ENCODE assay signal across 1 cellular context in the genomic region with DNA sequence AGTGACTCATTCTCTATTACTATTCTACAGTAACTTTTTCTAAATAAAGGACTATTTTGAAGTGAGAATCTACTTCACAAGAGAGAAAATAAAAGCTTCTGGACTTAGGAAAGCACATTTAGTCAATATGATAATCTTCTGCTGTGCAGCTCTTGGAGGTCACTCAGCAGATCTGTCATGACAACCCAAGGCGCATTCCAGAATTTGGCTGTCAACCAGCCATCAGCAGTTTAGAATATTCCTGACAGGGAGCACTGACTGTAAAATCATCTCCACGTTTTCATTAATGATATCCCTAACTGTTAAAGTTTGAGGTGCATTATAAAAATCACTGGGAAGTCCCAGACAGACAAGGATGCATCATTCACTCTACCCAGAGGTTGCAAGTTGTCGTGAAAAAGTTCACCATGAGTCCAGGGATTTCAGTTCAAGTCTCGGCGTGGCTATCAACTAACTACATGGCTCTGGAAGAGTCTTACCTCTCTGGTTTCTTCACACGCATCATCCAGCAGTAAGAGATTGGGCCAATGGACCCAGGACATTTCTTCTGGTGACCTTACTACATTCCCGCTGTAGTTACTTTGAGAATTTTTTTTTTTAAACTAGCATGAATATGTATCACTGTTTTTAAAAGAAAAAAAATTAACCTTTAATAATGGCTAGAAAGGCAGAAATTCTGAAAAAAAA.
TF ChIP-seq lines count a peak whose summit lies in the region.

No MANE protein-coding gene starts in this region.

TF ChIP-seq in SK-N-SH treated with all-trans-retinoic acid at 6 μM for 48 hours, 23 proteins besides CTCF, POLR2A, EP300 and RAD21 (continued from another document):
- TF ChIP-seq ISL1 (CRISPR knock-in tag; IDR thresholded peaks at IDR 0.05): no peak
- no peak for TF ChIP-seq TCF4 (CRISPR knock-in tag; IDR thresholded peaks at IDR 0.05; ENCODE audit: borderline replicate concordance)
- no peak for TF ChIP-seq GLIS3 (CRISPR knock-in tag; IDR thresholded peaks at IDR 0.05)
- TF ChIP-seq CSDC2 (CRISPR knock-in tag; IDR thresholded peaks at IDR 0.05): no peak
- no peak for TF ChIP-seq OSR1 (CRISPR knock-in tag; IDR thresholded peaks at IDR 0.05)
- TF ChIP-seq ESRRG (CRISPR knock-in tag; IDR thresholded peaks at IDR 0.05): no peak
